ENCODE assay signal across 8 cellular contexts in the genomic region with DNA sequence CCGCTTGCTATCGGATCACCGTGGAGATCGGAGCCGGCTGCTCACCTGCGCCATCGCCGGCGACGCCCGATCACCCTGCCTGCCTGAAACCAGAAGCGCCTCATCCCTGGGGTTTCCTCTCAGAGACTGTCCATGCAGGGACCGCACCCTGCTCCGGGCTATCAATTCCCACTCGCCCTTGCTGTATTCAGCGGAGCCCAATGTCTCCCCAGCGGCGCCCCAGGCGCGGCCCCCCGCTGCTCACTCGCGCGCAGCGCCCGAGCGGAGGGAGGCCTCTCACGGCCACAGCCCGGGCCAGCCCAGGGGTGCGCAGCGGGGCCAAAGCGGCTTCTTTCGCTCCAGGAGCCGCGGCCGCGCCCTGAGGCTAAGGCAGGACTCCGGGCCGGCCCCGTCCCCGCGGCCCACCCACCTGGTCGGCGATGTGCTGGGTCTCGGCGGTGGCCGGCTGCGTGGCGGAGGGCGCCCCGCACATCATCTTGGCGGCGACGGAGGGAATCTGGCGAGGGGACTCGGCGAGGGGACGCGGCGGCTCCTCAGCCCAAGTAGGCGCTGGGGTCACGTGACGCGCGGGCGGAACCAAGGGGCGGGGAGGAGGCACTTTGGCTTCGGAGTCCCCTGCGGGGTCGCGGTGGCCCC. TPM values are rescaled to one million over a fixed set of nuclear protein-coding genes. Genes with fewer than 3 reads are reported as not detected.
DNase-seq lines count a peak whose midpoint lies in the region; ATAC-seq and TF ChIP-seq lines count a peak whose summit lies in the region.

A gene with protein sequence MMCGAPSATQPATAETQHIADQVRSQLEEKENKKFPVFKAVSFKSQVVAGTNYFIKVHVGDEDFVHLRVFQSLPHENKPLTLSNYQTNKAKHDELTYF (minus strand): TSS at position 514 of the 636 bp plus-strand sequence. CDS start 39 bp downstream, at position 475.

- H3K36me3 Mint-ChIP-seq in CD14-positive monocyte, result peaks cover 29 to 32% of the 10 kb centered on the region in 2 donors
- peaks cover 38% of the 10 kb centered on the region for H3K36me3 Mint-ChIP-seq in activated T-helper 2 cell treated with anti-CD3 and anti-CD28 coated beads, Interferon-gamma antibody, Interleukin-2, Interleukin-4, amounts not matched to agents 10 μg/mL and 5 μg/mL and 100 μg/mL, durations not matched to agents 14 hours and 24 hours and 36 hours (ENCODE audit: low read depth)
- H3K36me3 Mint-ChIP-seq in nephron (ENCODE audit: low read depth), result peaks cover 22% of the 10 kb centered on the region
- H3K36me3 Mint-ChIP-seq in stimulated activated naive CD8-positive, alpha-beta T cell treated with anti-CD3 and anti-CD28 coated beads, Interleukin-15, Interleukin-2, amounts not matched to agents 100 ng/mL and 50 ng/mL, for 24 hours (ENCODE audit: low read depth), result peaks cover 23% of the 10 kb centered on the region

- peak; percentile 77 for DNase-seq in CD14-positive monocyte (ENCODE audit: low spot score)
- peak; percentile 62 for DNase-seq in HT-29 (ENCODE audit: low spot score)
- DNase-seq in RKO (ENCODE audit: low spot score), result peak; percentile 63
- DNase-seq in activated T-helper 2 cell treated with anti-CD3 and anti-CD28 coated beads, Interferon-gamma antibody, Interleukin-2, Interleukin-4, amounts not matched to agents 10 μg/mL and 5 μg/mL and 100 μg/mL, durations not matched to agents 14 hours and 24 hours and 36 hours (ENCODE audit: low spot score), result peak; percentile 84
- peak; percentile 37 for DNase-seq in fibroblast of peridontal ligament (ENCODE audit: extremely low read depth)

- peak within 1 kb of the TSS; percentile 95 to 98 for H3K4me3 Mint-ChIP-seq in CD14-positive monocyte
- peak within 1 kb of the TSS; percentile 96 for H3K4me3 Mint-ChIP-seq in activated T-helper 2 cell treated with anti-CD3 and anti-CD28 coated beads, Interferon-gamma antibody, Interleukin-2, Interleukin-4, amounts not matched to agents 10 μg/mL and 5 μg/mL and 100 μg/mL, durations not matched to agents 14 hours and 24 hours and 36 hours (ENCODE audit: low read depth)
- peak within 1 kb of the TSS; percentile 89 to 93 (median 90) for H3K4me3 Mint-ChIP-seq in nephron
- peak within 1 kb of the TSS; percentile 89 for H3K4me3 Mint-ChIP-seq in stimulated activated naive CD8-positive, alpha-beta T cell treated with anti-CD3 and anti-CD28 coated beads, Interleukin-15, Interleukin-2, amounts not matched to agents 100 ng/mL and 50 ng/mL, for 24 hours

- H3K4me1 Mint-ChIP-seq in CD14-positive monocyte, result peaks cover 46% of the 10 kb centered on the region
- H3K4me1 Mint-ChIP-seq in activated T-helper 2 cell treated with anti-CD3 and anti-CD28 coated beads, Interferon-gamma antibody, Interleukin-2, Interleukin-4, amounts not matched to agents 10 μg/mL and 5 μg/mL and 100 μg/mL, durations not matched to agents 14 hours and 24 hours and 36 hours (ENCODE audit: low read depth), result peaks cover 46% of the 10 kb centered on the region
- peaks cover 20% of the 10 kb centered on the region for H3K4me1 Mint-ChIP-seq in nephron
- H3K4me1 Mint-ChIP-seq in stimulated activated naive CD8-positive, alpha-beta T cell treated with anti-CD3 and anti-CD28 coated beads, Interleukin-15, Interleukin-2, amounts not matched to agents 100 ng/mL and 50 ng/mL, for 24 hours (ENCODE audit: low read depth), result peaks cover 41% of the 10 kb centered on the region

- H3K27ac Mint-ChIP-seq in CD14-positive monocyte, result peak within 1 kb of the TSS; percentile 80 to 90 (median 88)
- H3K27ac Mint-ChIP-seq in activated T-helper 2 cell treated with anti-CD3 and anti-CD28 coated beads, Interferon-gamma antibody, Interleukin-2, Interleukin-4, amounts not matched to agents 10 μg/mL and 5 μg/mL and 100 μg/mL, durations not matched to agents 14 hours and 24 hours and 36 hours, result peak within 1 kb of the TSS; percentile 78
- peak within 1 kb of the TSS; percentile 64 to 68 (median 65) for H3K27ac Mint-ChIP-seq in nephron
- peak within 1 kb of the TSS; percentile 75 for H3K27ac Mint-ChIP-seq in stimulated activated naive CD8-positive, alpha-beta T cell treated with anti-CD3 and anti-CD28 coated beads, Interleukin-15, Interleukin-2, amounts not matched to agents 100 ng/mL and 50 ng/mL, for 24 hours

- H3K27me3 Mint-ChIP-seq in CD14-positive monocyte (ENCODE audit: low read depth in 3 of 3) (peaks cover 0 to 3% (median 0%) of the 10 kb centered on the region in 3 donors), nephron (ENCODE audit: low read depth) (peaks cover 4% of the 10 kb centered on the region)
- H3K27me3 Mint-ChIP-seq in activated T-helper 2 cell treated with anti-CD3 and anti-CD28 coated beads, Interferon-gamma antibody, Interleukin-2, Interleukin-4, amounts not matched to agents 10 μg/mL and 5 μg/mL and 100 μg/mL, durations not matched to agents 14 hours and 24 hours and 36 hours (ENCODE audit: low read depth), result no peaks in the 10 kb centered on the region
- no peaks in the 10 kb centered on the region for H3K27me3 Mint-ChIP-seq in stimulated activated naive CD8-positive, alpha-beta T cell treated with anti-CD3 and anti-CD28 coated beads, Interleukin-15, Interleukin-2, amounts not matched to agents 100 ng/mL and 50 ng/mL, for 24 hours

- ATAC-seq in GM19328 (IDR thresholded peaks at IDR 0.05; ENCODE audit: unreplicated experiment), result peak; percentile 55

- intact Hi-C loops in CD14-positive monocyte (cut with micrococcal nuclease), result loop anchor here in 1 of 2 donors (5.0 kb wide), 1 partner anchor 49 kb away; no protein-coding TSS in a partner anchor
- intact Hi-C loops in activated T-helper 2 cell treated with anti-CD3 and anti-CD28 coated beads, Interferon-gamma antibody, Interleukin-2, Interleukin-4, amounts not matched to agents 10 μg/mL and 5 μg/mL and 100 μg/mL, durations not matched to agents 14 hours and 24 hours and 36 hours (cut with micrococcal nuclease), result loop anchor here (1.0 kb wide), 1 partner anchor 57 kb away; a partner anchor contains a TSS

- TF ChIP-seq CTCF in CD14-positive monocyte (IDR thresholded peaks at IDR 0.05), result no peak
- TF ChIP-seq CTCF in nephron (IDR thresholded peaks at IDR 0.05; ENCODE audit: unreplicated experiment in 3 of 3), result no peak

- peaks cover 5 to 16% (median 9%) of the 10 kb centered on the region in 7 donors for H3K9me3 Mint-ChIP-seq in CD14-positive monocyte
- no peaks in the 10 kb centered on the region for H3K9me3 Mint-ChIP-seq in activated T-helper 2 cell treated with anti-CD3 and anti-CD28 coated beads, Interferon-gamma antibody, Interleukin-2, Interleukin-4, amounts not matched to agents 10 μg/mL and 5 μg/mL and 100 μg/mL, durations not matched to agents 14 hours and 24 hours and 36 hours
- no peaks in the 10 kb centered on the region for H3K9me3 Mint-ChIP-seq in nephron
- H3K9me3 Mint-ChIP-seq in stimulated activated naive CD8-positive, alpha-beta T cell treated with anti-CD3 and anti-CD28 coated beads, Interleukin-15, Interleukin-2, amounts not matched to agents 100 ng/mL and 50 ng/mL, for 24 hours, result no peaks in the 10 kb centered on the region

RNA-seq across cellular contexts. Expression of the gene that starts here (rescaled TPM):
- 100 to 1,000 TPM; 115 to 120 TPM for polyA plus RNA-seq in CD14-positive monocyte
- 49.7 and 55.0 TPM in 2 replicates for total RNA-seq in HT-29 (2014; rRNA removed; shearing (Covaris generic))
- total RNA-seq in activated T-helper 2 cell treated with anti-CD3 and anti-CD28 coated beads, Interferon-gamma antibody, Interleukin-2, Interleukin-4, amounts not matched to agents 10 μg/mL and 5 μg/mL and 100 μg/mL, durations not matched to agents 14 hours and 24 hours and 36 hours, result 55.8 TPM in 2 replicates

Comparison
In these comparisons a context has a peak if more than half of its experiments do, and no peak if none do; other contexts are left out.
1. Peak in every context shown above with its lines: DNase-seq and ATAC-seq.